In the genomic region with DNA sequence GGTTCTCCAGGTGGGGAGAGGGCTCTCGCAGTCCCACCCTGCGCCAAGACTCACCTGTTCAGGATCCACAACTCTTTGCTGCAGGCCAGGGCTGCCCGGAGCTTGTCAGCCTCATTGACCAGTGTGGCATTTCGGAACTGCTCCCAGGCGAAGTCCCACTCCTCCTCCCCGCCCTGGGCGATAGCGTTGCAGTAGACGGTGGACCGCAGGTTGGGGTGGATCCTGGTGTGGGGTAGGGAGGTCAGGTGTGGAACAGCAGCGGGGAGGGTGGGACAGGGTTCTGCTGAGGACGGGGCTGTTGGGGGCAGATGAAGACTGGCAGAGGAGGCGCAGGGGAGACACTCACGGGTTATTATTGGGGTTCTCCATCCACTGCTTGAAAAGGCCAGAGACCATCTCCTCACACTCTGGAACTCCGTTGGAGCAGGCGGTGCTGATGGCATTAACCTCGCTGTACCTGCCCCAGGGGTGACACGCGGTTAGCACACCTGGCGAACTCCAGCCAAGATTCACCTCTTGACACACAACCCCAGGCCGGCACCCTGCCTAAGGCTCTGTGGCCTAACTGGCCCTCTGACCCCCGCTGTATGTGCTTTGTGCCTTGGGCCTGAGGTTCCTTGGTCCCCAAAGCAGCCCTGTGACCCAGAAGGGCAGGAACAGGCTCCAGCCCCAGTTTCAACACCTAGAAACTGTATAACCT, we compare ENCODE assay signal across 36 cellular contexts. TPM values are rescaled to one million over a fixed set of nuclear protein-coding genes. Genes with fewer than 3 reads are reported as not detected.
"Had no signal": no experiment of that assay in that cellular context is flagged by ENCODE, and none has a peak within 500 bp of the region (broad histone marks: within the 10 kb centered on the region; RNA-seq: fewer than 3 reads in every experiment).

No MANE protein-coding gene starts in this region.

- ATAC-seq: activated CD4-positive, alpha-beta T cell treated with anti-CD3 and anti-CD28 coated beads for 36 hours; activated CD8-positive, alpha-beta memory T cell treated with anti-CD3 and anti-CD28 coated beads, Interleukin-2, amount 10 ng/mL, durations not matched to agents 7 days and 5 days; activated CD8-positive, alpha-beta T cell treated with anti-CD3 and anti-CD28 coated beads, Interleukin-2, amount 10 ng/mL, durations not matched to agents 7 days and 5 days; body of pancreas; foreskin keratinocyte; left lung; naive thymus-derived CD4-positive, alpha-beta T cell; psoas muscle had no signal

- H3K27me3 ChIP-seq: adrenal gland, body of pancreas, esophagus muscularis mucosa, foreskin keratinocyte, heart left ventricle, left lung, suprapubic skin, tibial artery had no signal

- H3K4me2 ChIP-seq: smooth muscle cell had no signal

- H3K27me3 Mint-ChIP-seq: activated naive CD8-positive, alpha-beta T cell treated with anti-CD3 and anti-CD28 coated beads for 36 hours had no signal

- DNase-seq: activated CD4-positive, alpha-beta T cell treated with anti-CD3 and anti-CD28 coated beads for 36 hours; activated CD4-positive, CD25-positive, alpha-beta regulatory T cell; activated CD8-positive, alpha-beta memory T cell treated with anti-CD3 and anti-CD28 coated beads, Interleukin-2, amount 10 ng/mL, durations not matched to agents 7 days and 5 days; activated CD8-positive, alpha-beta T cell treated with anti-CD3 and anti-CD28 coated beads, Interleukin-2, amount 10 ng/mL, durations not matched to agents 7 days and 5 days; activated naive CD4-positive, alpha-beta T cell; activated naive CD8-positive, alpha-beta T cell treated with anti-CD3 and anti-CD28 coated beads for 36 hours; activated T-cell treated with anti-CD3 and anti-CD28 coated beads, Interleukin-2, amount 50 U/mL, for 48 hours; adrenal gland; body of pancreas; cerebellar nuclear complex; cortex of kidney; endodermal cell; foreskin keratinocyte; heart left ventricle; hypothalamus; kidney glomerular epithelial cell; left lung; mammary epithelial cell; naive thymus-derived CD4-positive, alpha-beta T cell; nucleus accumbens; stimulated activated CD4-positive, alpha-beta T cell treated with anti-CD3 and anti-CD28 coated beads, Interleukin-15, amount 100 ng/mL, for 24 hours; stimulated activated CD4-positive, alpha-beta T cell treated with anti-CD3 and anti-CD28 coated beads, Interleukin-2, amount 100 ng/mL, for 24 hours; stimulated activated naive CD4-positive, alpha-beta T cell; T-helper 1 cell; tibial artery had no signal

- H3K36me3 Mint-ChIP-seq: activated naive CD8-positive, alpha-beta T cell treated with anti-CD3 and anti-CD28 coated beads for 36 hours had no signal

- H3K36me3 ChIP-seq: adrenal gland had no signal

- H3K4me3 ChIP-seq: adrenal gland, body of pancreas, esophagus muscularis mucosa, heart left ventricle, left lung, psoas muscle, smooth muscle cell, suprapubic skin, tibial artery had no signal

- H3K27ac ChIP-seq: adrenal gland, esophagus muscularis mucosa, foreskin keratinocyte, heart left ventricle, left lung, parathyroid adenoma, psoas muscle, suprapubic skin, tibial artery had no signal

- H3K9ac ChIP-seq: parathyroid adenoma had no signal

- H3K9me3 ChIP-seq: adrenal gland, body of pancreas, left lung, suprapubic skin had no signal

- H3K27ac Mint-ChIP-seq: activated CD4-positive, alpha-beta T cell treated with anti-CD3 and anti-CD28 coated beads for 36 hours; activated CD8-positive, alpha-beta memory T cell treated with anti-CD3 and anti-CD28 coated beads, Interleukin-2, amount 10 ng/mL, durations not matched to agents 7 days and 5 days; activated CD8-positive, alpha-beta T cell treated with anti-CD3 and anti-CD28 coated beads, Interleukin-2, amount 10 ng/mL, durations not matched to agents 7 days and 5 days; activated naive CD8-positive, alpha-beta T cell treated with anti-CD3 and anti-CD28 coated beads for 36 hours; activated T-helper 2 cell treated with anti-CD3 and anti-CD28 coated beads, Interferon-gamma antibody, Interleukin-2, Interleukin-4, amounts not matched to agents 10 μg/mL and 5 μg/mL and 100 μg/mL, durations not matched to agents 14 hours and 24 hours and 36 hours; endodermal cell; mesothelial cell of epicardium; naive thymus-derived CD4-positive, alpha-beta T cell; T-helper 2 cell treated with Interferon-gamma antibody and Interleukin-4, amounts not matched to agents 5 μg/mL and 100 μg/mL, for 36 hours had no signal

- H2AFZ ChIP-seq: parathyroid adenoma had no signal

- H3K4me1 ChIP-seq: adrenal gland, foreskin keratinocyte, parathyroid adenoma, psoas muscle, suprapubic skin had no signal

- H3K4me1 Mint-ChIP-seq: activated CD4-positive, alpha-beta T cell treated with anti-CD3 and anti-CD28 coated beads for 36 hours; activated CD8-positive, alpha-beta memory T cell treated with anti-CD3 and anti-CD28 coated beads, Interleukin-2, amount 10 ng/mL, durations not matched to agents 7 days and 5 days; activated naive CD8-positive, alpha-beta T cell treated with anti-CD3 and anti-CD28 coated beads for 36 hours; endodermal cell; naive thymus-derived CD4-positive, alpha-beta T cell had no signal

- H3K4me3 Mint-ChIP-seq: activated CD4-positive, alpha-beta T cell treated with anti-CD3 and anti-CD28 coated beads for 36 hours; activated CD8-positive, alpha-beta memory T cell treated with anti-CD3 and anti-CD28 coated beads, Interleukin-2, amount 10 ng/mL, durations not matched to agents 7 days and 5 days; activated CD8-positive, alpha-beta T cell treated with anti-CD3 and anti-CD28 coated beads, Interleukin-2, amount 10 ng/mL, durations not matched to agents 7 days and 5 days; activated naive CD8-positive, alpha-beta T cell treated with anti-CD3 and anti-CD28 coated beads for 36 hours; endodermal cell; mesothelial cell of epicardium; naive thymus-derived CD4-positive, alpha-beta T cell; T-helper 2 cell treated with Interferon-gamma antibody and Interleukin-4, amounts not matched to agents 5 μg/mL and 100 μg/mL, for 36 hours had no signal

RNA-seq across cellular contexts. Expression of a gene that starts 16.1 kb away (rescaled TPM):
- total RNA-seq: activated CD8-positive, alpha-beta memory T cell treated with anti-CD3 and anti-CD28 coated beads, Interleukin-2, amount 10 ng/mL, durations not matched to agents 7 days and 5 days; activated CD8-positive, alpha-beta T cell treated with anti-CD3 and anti-CD28 coated beads, Interleukin-2, amount 10 ng/mL, durations not matched to agents 7 days and 5 days; activated naive CD8-positive, alpha-beta T cell treated with anti-CD3 and anti-CD28 coated beads for 36 hours; aorta; esophagus muscularis mucosa; naive thymus-derived CD4-positive, alpha-beta T cell; smooth muscle cell; urinary bladder had no signal
- polyA plus RNA-seq: naive thymus-derived CD4-positive, alpha-beta T cell; neural cell had no signal

RNA-seq across cellular contexts. Expression of a gene that starts 22.4 kb away (rescaled TPM):
- polyA plus RNA-seq: neural cell had no signal

RNA-seq across cellular contexts. Expression of a gene that starts 41.2 kb away (rescaled TPM):
- total RNA-seq: mesothelial cell of epicardium, smooth muscle cell, urinary bladder had no signal
- polyA plus RNA-seq: mammary epithelial cell had no signal
